In the genomic region with DNA sequence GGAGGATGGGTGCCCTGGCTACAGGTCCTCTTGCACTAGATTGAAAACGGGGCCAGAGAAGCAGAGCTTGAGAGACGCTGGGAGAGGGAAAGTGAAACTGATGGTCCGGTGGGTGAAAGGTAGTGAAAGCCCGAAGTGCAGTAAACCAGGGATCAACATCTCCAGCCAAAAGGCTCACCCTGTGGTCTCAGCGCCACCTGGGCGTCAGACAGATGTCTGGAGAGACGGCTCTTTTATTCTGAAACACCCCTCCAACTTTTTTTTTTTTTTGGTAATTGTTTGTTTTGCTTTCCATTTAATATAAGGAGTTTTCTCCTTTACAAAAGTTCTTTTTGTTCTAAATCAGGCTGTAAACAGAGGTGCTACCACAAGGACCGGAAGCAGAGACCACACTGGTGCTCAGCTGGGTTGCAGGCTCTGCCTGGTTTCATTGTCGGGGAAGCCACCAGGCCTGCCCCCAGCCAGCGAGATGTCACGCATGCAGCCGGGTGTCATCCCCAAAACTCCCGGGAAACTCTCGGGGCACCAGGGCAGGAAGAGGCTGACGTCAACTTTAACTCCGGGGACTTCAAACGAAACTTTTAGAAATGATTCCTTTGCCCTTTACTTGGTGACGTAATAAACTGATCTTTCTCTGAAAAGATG, we compare ENCODE assay signal across 1 cellular context.
TF ChIP-seq lines count a peak whose summit lies in the region.

No MANE protein-coding gene starts in this region.

TF ChIP-seq in K562, 482 proteins besides CTCF, POLR2A, EP300 and RAD21 (continued from another document and continues in another):
- TF ChIP-seq, protein P1, sequence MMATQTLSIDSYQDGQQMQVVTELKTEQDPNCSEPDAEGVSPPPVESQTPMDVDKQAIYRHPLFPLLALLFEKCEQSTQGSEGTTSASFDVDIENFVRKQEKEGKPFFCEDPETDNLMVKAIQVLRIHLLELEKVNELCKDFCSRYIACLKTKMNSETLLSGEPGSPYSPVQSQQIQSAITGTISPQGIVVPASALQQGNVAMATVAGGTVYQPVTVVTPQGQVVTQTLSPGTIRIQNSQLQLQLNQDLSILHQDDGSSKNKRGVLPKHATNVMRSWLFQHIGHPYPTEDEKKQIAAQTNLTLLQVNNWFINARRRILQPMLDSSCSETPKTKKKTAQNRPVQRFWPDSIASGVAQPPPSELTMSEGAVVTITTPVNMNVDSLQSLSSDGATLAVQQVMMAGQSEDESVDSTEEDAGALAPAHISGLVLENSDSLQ (IDR thresholded peaks at IDR 0.05), result no peak
- peak; percentile 59; the same call in 1 of the 2 replicates for TF ChIP-seq ETV1 (tag; conservative IDR thresholded peaks at IDR 0.05; ENCODE audit: low read depth)
- no peak for TF ChIP-seq BACH1 (tag; IDR thresholded peaks at IDR 0.05)
- no peak for TF ChIP-seq KLF6 (CRISPR knock-in tag; IDR thresholded peaks at IDR 0.05; ENCODE audit: borderline replicate concordance)
- TF ChIP-seq, protein P2, sequence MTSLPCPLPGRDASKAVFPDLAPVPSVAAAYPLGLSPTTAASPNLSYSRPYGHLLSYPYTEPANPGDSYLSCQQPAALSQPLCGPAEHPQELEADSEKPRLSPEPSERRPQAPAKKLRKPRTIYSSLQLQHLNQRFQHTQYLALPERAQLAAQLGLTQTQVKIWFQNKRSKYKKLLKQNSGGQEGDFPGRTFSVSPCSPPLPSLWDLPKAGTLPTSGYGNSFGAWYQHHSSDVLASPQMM (CRISPR knock-in tag; IDR thresholded peaks at IDR 0.05), result no peak
- peak; percentile 58; the same call in 1 of the 2 replicates for TF ChIP-seq SMAD4 (CRISPR knock-in tag; conservative IDR thresholded peaks at IDR 0.05)
- peak; percentile 61 for TF ChIP-seq SMC3 (conservative IDR thresholded peaks at IDR 0.05; ENCODE audit: insufficient read depth, low read depth, low read length)
- no peak for TF ChIP-seq ZBTB7A (IDR thresholded peaks at IDR 0.05; ENCODE audit: borderline replicate concordance, control insufficient read depth, low read depth, low read length)
- 0 out of 2 replicates have a peak, but pooled peaks have one; percentile 27 for TF ChIP-seq ATF7 (IDR thresholded peaks at IDR 0.05)
- TF ChIP-seq BRD9 (IDR thresholded peaks at IDR 0.05; ENCODE audit: low read depth, partially characterized antibody), result no peak
- no peak for TF ChIP-seq IFI16 (CRISPR knock-in tag; IDR thresholded peaks at IDR 0.05)
- no peak for TF ChIP-seq TCF3 (CRISPR knock-in tag; IDR thresholded peaks at IDR 0.05)
- no peak for TF ChIP-seq ZNF717 (CRISPR knock-in tag; IDR thresholded peaks at IDR 0.05)
- TF ChIP-seq, protein P3, sequence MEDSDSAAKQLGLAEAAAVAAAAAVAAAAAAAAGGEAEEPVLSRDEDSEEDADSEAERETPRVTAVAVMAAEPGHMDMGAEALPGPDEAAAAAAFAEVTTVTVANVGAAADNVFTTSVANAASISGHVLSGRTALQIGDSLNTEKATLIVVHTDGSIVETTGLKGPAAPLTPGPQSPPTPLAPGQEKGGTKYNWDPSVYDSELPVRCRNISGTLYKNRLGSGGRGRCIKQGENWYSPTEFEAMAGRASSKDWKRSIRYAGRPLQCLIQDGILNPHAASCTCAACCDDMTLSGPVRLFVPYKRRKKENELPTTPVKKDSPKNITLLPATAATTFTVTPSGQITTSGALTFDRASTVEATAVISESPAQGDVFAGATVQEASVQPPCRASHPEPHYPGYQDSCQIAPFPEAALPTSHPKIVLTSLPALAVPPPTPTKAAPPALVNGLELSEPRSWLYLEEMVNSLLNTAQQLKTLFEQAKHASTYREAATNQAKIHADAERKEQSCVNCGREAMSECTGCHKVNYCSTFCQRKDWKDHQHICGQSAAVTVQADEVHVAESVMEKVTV (CRISPR knock-in tag; IDR thresholded peaks at IDR 0.05), result 0 out of 2 replicates have a peak, but pooled peaks have one; percentile 22
- no peak for TF ChIP-seq ZNF174 (CRISPR knock-in tag; IDR thresholded peaks at IDR 0.05)
- TF ChIP-seq CREBBP (IDR thresholded peaks at IDR 0.05; ENCODE audit: low read depth, low read length), result no peak
- TF ChIP-seq CAMTA2 (CRISPR knock-in tag; conservative IDR thresholded peaks at IDR 0.05), result no peak
- no peak for TF ChIP-seq LCOR (CRISPR knock-in tag; IDR thresholded peaks at IDR 0.05)
- no peak for TF ChIP-seq ARHGAP35 (IDR thresholded peaks at IDR 0.05; ENCODE audit: partially characterized antibody)
- TF ChIP-seq ZNF707 (CRISPR knock-in tag; conservative IDR thresholded peaks at IDR 0.05), result no peak
- TF ChIP-seq, protein P4, sequence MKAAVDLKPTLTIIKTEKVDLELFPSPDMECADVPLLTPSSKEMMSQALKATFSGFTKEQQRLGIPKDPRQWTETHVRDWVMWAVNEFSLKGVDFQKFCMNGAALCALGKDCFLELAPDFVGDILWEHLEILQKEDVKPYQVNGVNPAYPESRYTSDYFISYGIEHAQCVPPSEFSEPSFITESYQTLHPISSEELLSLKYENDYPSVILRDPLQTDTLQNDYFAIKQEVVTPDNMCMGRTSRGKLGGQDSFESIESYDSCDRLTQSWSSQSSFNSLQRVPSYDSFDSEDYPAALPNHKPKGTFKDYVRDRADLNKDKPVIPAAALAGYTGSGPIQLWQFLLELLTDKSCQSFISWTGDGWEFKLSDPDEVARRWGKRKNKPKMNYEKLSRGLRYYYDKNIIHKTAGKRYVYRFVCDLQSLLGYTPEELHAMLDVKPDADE (conservative IDR thresholded peaks at IDR 0.05; ENCODE audit: control insufficient read depth, low read depth, low read length), result no peak
- TF ChIP-seq ARID2 (IDR thresholded peaks at IDR 0.05), result peak; percentile 70
- TF ChIP-seq STAG1 (CRISPR knock-in tag; IDR thresholded peaks at IDR 0.05; ENCODE audit: borderline replicate concordance), result peak; percentile 53; the same call in 1 of the 2 replicates
- TF ChIP-seq CTBP1 (IDR thresholded peaks at IDR 0.05; ENCODE audit: borderline replicate concordance), result peak; percentile 34; the same call in 1 of the 2 replicates
- TF ChIP-seq, protein P5, sequence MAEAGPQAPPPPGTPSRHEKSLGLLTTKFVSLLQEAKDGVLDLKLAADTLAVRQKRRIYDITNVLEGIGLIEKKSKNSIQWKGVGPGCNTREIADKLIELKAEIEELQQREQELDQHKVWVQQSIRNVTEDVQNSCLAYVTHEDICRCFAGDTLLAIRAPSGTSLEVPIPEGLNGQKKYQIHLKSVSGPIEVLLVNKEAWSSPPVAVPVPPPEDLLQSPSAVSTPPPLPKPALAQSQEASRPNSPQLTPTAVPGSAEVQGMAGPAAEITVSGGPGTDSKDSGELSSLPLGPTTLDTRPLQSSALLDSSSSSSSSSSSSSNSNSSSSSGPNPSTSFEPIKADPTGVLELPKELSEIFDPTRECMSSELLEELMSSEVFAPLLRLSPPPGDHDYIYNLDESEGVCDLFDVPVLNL (CRISPR knock-in tag; IDR thresholded peaks at IDR 0.05; ENCODE audit: low read depth), result no peak
- peak; percentile 78 for TF ChIP-seq MYNN (IDR thresholded peaks at IDR 0.05)
- no peak for TF ChIP-seq MYNN (CRISPR knock-in tag; IDR thresholded peaks at IDR 0.05)
- no peak for TF ChIP-seq ZNF253 (CRISPR knock-in tag; conservative IDR thresholded peaks at IDR 0.05)
- TF ChIP-seq MAZ (CRISPR knock-in tag; conservative IDR thresholded peaks at IDR 0.05 in 1 of 2, IDR thresholded peaks at IDR 0.05 in 1 of 2), result 0 out of 4 replicates have a peak, but pooled peaks of 1 of the 2 experiments have one; percentile 12
- TF ChIP-seq ZNF324 (CRISPR knock-in tag; IDR thresholded peaks at IDR 0.05), result no peak
- TF ChIP-seq ZNF57 (CRISPR knock-in tag; IDR thresholded peaks at IDR 0.05), result no peak
- no peak for TF ChIP-seq ZFX (CRISPR knock-in tag; IDR thresholded peaks at IDR 0.05)
- TF ChIP-seq SRSF3 (IDR thresholded peaks at IDR 0.05; ENCODE audit: insufficient read depth, low read length), result no peak
- TF ChIP-seq, protein P6, sequence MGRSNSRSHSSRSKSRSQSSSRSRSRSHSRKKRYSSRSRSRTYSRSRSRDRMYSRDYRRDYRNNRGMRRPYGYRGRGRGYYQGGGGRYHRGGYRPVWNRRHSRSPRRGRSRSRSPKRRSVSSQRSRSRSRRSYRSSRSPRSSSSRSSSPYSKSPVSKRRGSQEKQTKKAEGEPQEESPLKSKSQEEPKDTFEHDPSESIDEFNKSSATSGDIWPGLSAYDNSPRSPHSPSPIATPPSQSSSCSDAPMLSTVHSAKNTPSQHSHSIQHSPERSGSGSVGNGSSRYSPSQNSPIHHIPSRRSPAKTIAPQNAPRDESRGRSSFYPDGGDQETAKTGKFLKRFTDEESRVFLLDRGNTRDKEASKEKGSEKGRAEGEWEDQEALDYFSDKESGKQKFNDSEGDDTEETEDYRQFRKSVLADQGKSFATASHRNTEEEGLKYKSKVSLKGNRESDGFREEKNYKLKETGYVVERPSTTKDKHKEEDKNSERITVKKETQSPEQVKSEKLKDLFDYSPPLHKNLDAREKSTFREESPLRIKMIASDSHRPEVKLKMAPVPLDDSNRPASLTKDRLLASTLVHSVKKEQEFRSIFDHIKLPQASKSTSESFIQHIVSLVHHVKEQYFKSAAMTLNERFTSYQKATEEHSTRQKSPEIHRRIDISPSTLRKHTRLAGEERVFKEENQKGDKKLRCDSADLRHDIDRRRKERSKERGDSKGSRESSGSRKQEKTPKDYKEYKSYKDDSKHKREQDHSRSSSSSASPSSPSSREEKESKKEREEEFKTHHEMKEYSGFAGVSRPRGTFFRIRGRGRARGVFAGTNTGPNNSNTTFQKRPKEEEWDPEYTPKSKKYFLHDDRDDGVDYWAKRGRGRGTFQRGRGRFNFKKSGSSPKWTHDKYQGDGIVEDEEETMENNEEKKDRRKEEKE (IDR thresholded peaks at IDR 0.05; ENCODE audit: borderline replicate concordance in 1 of 2, control insufficient read depth in 1 of 2, low read depth in 2 of 2, low read length in 1 of 2), result no peak
- TF ChIP-seq SP1 (CRISPR knock-in tag; IDR thresholded peaks at IDR 0.05), result no peak
- no peak for TF ChIP-seq ZKSCAN8 (CRISPR knock-in tag; IDR thresholded peaks at IDR 0.05)
- TF ChIP-seq ZNF3 (CRISPR knock-in tag; IDR thresholded peaks at IDR 0.05), result no peak
- TF ChIP-seq, protein P7, sequence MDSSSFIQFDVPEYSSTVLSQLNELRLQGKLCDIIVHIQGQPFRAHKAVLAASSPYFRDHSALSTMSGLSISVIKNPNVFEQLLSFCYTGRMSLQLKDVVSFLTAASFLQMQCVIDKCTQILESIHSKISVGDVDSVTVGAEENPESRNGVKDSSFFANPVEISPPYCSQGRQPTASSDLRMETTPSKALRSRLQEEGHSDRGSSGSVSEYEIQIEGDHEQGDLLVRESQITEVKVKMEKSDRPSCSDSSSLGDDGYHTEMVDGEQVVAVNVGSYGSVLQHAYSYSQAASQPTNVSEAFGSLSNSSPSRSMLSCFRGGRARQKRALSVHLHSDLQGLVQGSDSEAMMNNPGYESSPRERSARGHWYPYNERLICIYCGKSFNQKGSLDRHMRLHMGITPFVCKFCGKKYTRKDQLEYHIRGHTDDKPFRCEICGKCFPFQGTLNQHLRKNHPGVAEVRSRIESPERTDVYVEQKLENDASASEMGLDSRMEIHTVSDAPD (CRISPR knock-in tag; IDR thresholded peaks at IDR 0.05), result no peak
- TF ChIP-seq GTF2A2 (tag; IDR thresholded peaks at IDR 0.05), result no peak
- no peak for TF ChIP-seq ELF2 (CRISPR knock-in tag; IDR thresholded peaks at IDR 0.05)
- TF ChIP-seq, protein P8, sequence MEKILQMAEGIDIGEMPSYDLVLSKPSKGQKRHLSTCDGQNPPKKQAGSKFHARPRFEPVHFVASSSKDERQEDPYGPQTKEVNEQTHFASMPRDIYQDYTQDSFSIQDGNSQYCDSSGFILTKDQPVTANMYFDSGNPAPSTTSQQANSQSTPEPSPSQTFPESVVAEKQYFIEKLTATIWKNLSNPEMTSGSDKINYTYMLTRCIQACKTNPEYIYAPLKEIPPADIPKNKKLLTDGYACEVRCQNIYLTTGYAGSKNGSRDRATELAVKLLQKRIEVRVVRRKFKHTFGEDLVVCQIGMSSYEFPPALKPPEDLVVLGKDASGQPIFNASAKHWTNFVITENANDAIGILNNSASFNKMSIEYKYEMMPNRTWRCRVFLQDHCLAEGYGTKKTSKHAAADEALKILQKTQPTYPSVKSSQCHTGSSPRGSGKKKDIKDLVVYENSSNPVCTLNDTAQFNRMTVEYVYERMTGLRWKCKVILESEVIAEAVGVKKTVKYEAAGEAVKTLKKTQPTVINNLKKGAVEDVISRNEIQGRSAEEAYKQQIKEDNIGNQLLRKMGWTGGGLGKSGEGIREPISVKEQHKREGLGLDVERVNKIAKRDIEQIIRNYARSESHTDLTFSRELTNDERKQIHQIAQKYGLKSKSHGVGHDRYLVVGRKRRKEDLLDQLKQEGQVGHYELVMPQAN (IDR thresholded peaks at IDR 0.05; ENCODE audit: borderline replicate concordance), result no peak
- TF ChIP-seq ZBTB17 (CRISPR knock-in tag; IDR thresholded peaks at IDR 0.05), result no peak
- TF ChIP-seq PTTG1 (tag; IDR thresholded peaks at IDR 0.05; ENCODE audit: low read depth), result 0 out of 2 replicates have a peak, but pooled peaks have one; percentile 24
- TF ChIP-seq YY1 (IDR thresholded peaks at IDR 0.05; ENCODE audit: borderline replicate concordance in 1 of 3, control insufficient read depth in 1 of 3, extremely low read depth in 1 of 3, insufficient read depth in 3 of 3, insufficient read length in 1 of 3, insufficient replicate concordance in 2 of 3, low read depth in 1 of 3, low read length in 2 of 3), result no peak
- TF ChIP-seq NR2C2 (CRISPR knock-in tag; IDR thresholded peaks at IDR 0.05), result no peak
- peak; percentile 55 for TF ChIP-seq NR2C2 (tag; IDR thresholded peaks at IDR 0.05)
- TF ChIP-seq BRD4 (IDR thresholded peaks at IDR 0.05), result no peak
- TF ChIP-seq MAFG (tag; conservative IDR thresholded peaks at IDR 0.05), result no peak
- TF ChIP-seq ZNF12 (CRISPR knock-in tag; IDR thresholded peaks at IDR 0.05), result no peak
- TF ChIP-seq, protein P9, sequence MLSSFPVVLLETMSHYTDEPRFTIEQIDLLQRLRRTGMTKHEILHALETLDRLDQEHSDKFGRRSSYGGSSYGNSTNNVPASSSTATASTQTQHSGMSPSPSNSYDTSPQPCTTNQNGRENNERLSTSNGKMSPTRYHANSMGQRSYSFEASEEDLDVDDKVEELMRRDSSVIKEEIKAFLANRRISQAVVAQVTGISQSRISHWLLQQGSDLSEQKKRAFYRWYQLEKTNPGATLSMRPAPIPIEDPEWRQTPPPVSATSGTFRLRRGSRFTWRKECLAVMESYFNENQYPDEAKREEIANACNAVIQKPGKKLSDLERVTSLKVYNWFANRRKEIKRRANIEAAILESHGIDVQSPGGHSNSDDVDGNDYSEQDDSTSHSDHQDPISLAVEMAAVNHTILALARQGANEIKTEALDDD (IDR thresholded peaks at IDR 0.05), result peak; percentile 47; the same call in 1 of the 2 replicates
- TF ChIP-seq, protein P10, sequence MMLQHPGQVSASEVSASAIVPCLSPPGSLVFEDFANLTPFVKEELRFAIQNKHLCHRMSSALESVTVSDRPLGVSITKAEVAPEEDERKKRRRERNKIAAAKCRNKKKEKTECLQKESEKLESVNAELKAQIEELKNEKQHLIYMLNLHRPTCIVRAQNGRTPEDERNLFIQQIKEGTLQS (IDR thresholded peaks at IDR 0.05), result peak; percentile 45; the same call in 1 of the 2 replicates
- TF ChIP-seq, protein P10 (CRISPR knock-in tag; conservative IDR thresholded peaks at IDR 0.05), result no peak
- no peak for TF ChIP-seq TBP (optimal IDR thresholded peaks at IDR 0.05; ENCODE audit: low read depth, low read length)
- no peak for TF ChIP-seq SIX5 (IDR thresholded peaks at IDR 0.05; ENCODE audit: borderline replicate concordance in 1 of 2, insufficient read depth in 1 of 2, low read depth in 1 of 2, low read length in 2 of 2)
